ENCODE assay signal across 9 cellular contexts in genomic region chr5:72065751-72066255, GRCh38.
DNase-seq lines count a peak whose midpoint lies in the region; ATAC-seq lines count a peak whose summit lies in the region.
"Had no signal": no experiment of that assay in that cellular context is flagged by ENCODE, and none has a peak within 500 bp of the region (broad histone marks: within the 10 kb centered on the region; RNA-seq: fewer than 3 reads in every experiment).

No MANE protein-coding gene starts in this region.

- DNase-seq in DMS 273 (lab: John Stamatoyannopoulos, UW; ENCODE audit: unreplicated experiment) = peak; percentile 93
- peak; percentile 95 for DNase-seq in NCI-H146 treated with DMSO at 0.1 percent for 48 hours (lab: John Stamatoyannopoulos, UW; ENCODE audit: unreplicated experiment)
- peak; percentile 54 for DNase-seq in SW480 (ENCODE audit: low spot score)
- peak; percentile 67 for DNase-seq in iris pigment epithelial cell (ENCODE audit: low read depth)
- DNase-seq in NAMALWA (ENCODE audit: low spot score) = no peak
- DNase-seq: CD8-positive, alpha-beta memory T cell had no signal

- no peak for ATAC-seq in HG02642 (IDR thresholded peaks at IDR 0.05; ENCODE audit: poor library complexity, unreplicated experiment)
- no peak for ATAC-seq in GM19395 (IDR thresholded peaks at IDR 0.05; ENCODE audit: unreplicated experiment)
- no peak for ATAC-seq in GM18511 (IDR thresholded peaks at IDR 0.05; ENCODE audit: unreplicated experiment)
